Comparison of ENCODE assay signal across 15 cellular contexts in the genomic region with DNA sequence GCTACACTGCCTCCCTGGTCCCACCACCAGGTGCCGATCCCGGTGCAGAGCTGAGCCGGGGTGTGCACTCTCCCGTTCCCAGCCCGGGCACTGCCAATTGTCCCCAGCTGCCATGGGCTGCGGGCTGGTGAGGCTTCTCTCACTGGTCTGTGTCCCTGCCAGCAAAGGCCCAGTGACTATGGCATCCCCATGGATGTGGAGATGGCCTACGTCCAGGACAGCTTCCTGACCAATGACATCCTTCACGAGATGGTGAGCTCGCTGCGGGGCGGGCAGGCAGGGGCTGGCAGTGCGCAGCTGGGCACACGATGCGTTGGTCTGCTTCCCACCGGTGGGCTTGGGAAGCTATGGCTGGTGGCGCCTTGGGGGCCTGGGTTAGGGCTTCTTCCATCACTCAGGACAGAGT. TPM values are rescaled to one million over a fixed set of nuclear protein-coding genes. Genes with fewer than 3 reads are reported as not detected.
"Had no signal": no experiment of that assay in that cellular context is flagged by ENCODE, and none has a peak within 500 bp of the region (broad histone marks: within the 10 kb centered on the region; RNA-seq: fewer than 3 reads in every experiment).

No MANE protein-coding gene starts in this region.

- H3K4me3 Mint-ChIP-seq: brain; natural killer cell treated with Interleukin-12 subunit alpha and Interleukin-12 subunit beta and Interleukin-15 and Interleukin-18, amount 100 ng/mL, for 72 hours had no signal

- H3K27ac ChIP-seq: coronary artery, spleen, tibial artery had no signal

- DNase-seq: activated CD4-positive, alpha-beta T cell treated with anti-CD3 and anti-CD28 coated beads, Interleukin-2, amount 50 U/mL, for 1 hour; activated naive CD4-positive, alpha-beta T cell treated with Interleukin-2 at 50 U/mL for 16 hours; central memory CD4-positive, alpha-beta T cell; stimulated activated CD4-positive, alpha-beta T cell treated with anti-CD3 and anti-CD28 coated beads, Interleukin-4, amount 100 ng/mL, for 4 hours; stimulated activated naive CD4-positive, alpha-beta T cell had no signal

- ATAC-seq: activated CD4-positive, CD25-positive, alpha-beta regulatory T cell treated with anti-CD3 and anti-CD28 coated beads, Interleukin-2, amount 50 U/mL, for 24 hours; natural killer cell treated with Interleukin-12 subunit alpha and Interleukin-12 subunit beta and Interleukin-15 and Interleukin-18, amount 100 ng/mL, for 72 hours had no signal

- H3K27me3 Mint-ChIP-seq: brain; natural killer cell treated with Interleukin-12 subunit alpha and Interleukin-12 subunit beta and Interleukin-15 and Interleukin-18, amount 100 ng/mL, for 72 hours had no signal

- H3K4me1 Mint-ChIP-seq: brain had no signal

- H3K4me1 ChIP-seq: tibial artery had no signal

- H3K27ac Mint-ChIP-seq: natural killer cell treated with Interleukin-12 subunit alpha and Interleukin-12 subunit beta and Interleukin-15 and Interleukin-18, amount 100 ng/mL, for 72 hours had no signal

- FAIRE-seq: frontal cortex, keratinocyte had no signal

- H3K36me3 Mint-ChIP-seq: natural killer cell treated with Interleukin-12 subunit alpha and Interleukin-12 subunit beta and Interleukin-15 and Interleukin-18, amount 100 ng/mL, for 72 hours had no signal

- H3K9me3 ChIP-seq: spleen, tibial artery had no signal

- H3K9me3 Mint-ChIP-seq: natural killer cell treated with Interleukin-12 subunit alpha and Interleukin-12 subunit beta and Interleukin-15 and Interleukin-18, amount 100 ng/mL, for 72 hours had no signal

- H3K4me3 ChIP-seq: coronary artery, lung, spleen, tibial artery had no signal

- H3K27me3 ChIP-seq: spleen, tibial artery had no signal

RNA-seq across cellular contexts. Expression of gene FSD1, which starts 53.5 kb away (rescaled TPM):
- total RNA-seq: subcutaneous adipose tissue had no signal
